10 cellular contexts compared by ENCODE assay signal in genomic region chr1:236039736-236040670, GRCh38. TPM values are rescaled to one million over a fixed set of nuclear protein-coding genes. Genes with fewer than 3 reads are reported as not detected.
A peak's percentile ranks its signal among the peaks of the same experiment; 100 is the strongest.
DNase-seq lines count a peak whose midpoint lies in the region; ATAC-seq and TF ChIP-seq lines count a peak whose summit lies in the region.
"Had no signal": no experiment of that assay in that cellular context is flagged by ENCODE, and none has a peak within 500 bp of the region (broad histone marks: within the 10 kb centered on the region; RNA-seq: fewer than 3 reads in every experiment).

No MANE protein-coding gene starts in this region.

- peaks cover 4 to 16% (median 10%) of the 10 kb centered on the region in 4 donors for H3K4me1 ChIP-seq in liver (ENCODE audit: control insufficient read depth in 4 of 4, insufficient read depth in 4 of 4, low read length in 3 of 4)
- H3K4me1 ChIP-seq in thyroid gland = no peaks in the 10 kb centered on the region
- H3K4me1 ChIP-seq: SJSA1 had no signal

- TF ChIP-seq RAD21 in liver (IDR thresholded peaks at IDR 0.05) = peak; percentile 58 to 63

- no peak for TF ChIP-seq POLR2A in thyroid gland (IDR thresholded peaks at IDR 0.05)

- DNase-seq in NCI-H1092 treated with DMSO at 0.1 percent for 48 hours (lab: John Stamatoyannopoulos, UW) (peak; percentile 33), choroid plexus epithelial cell (ENCODE audit: low read depth) (peak; percentile 99), thyroid gland (peak; percentile 36 to 43), NCI-H345 (lab: John Stamatoyannopoulos, UW) (no peak)
- no peak for DNase-seq in stimulated activated CD4-positive, alpha-beta T cell treated with anti-CD3 and anti-CD28 coated beads, Interleukin-4, amount 100 ng/mL, for 1 hour
- DNase-seq: NCI-H2171 had no signal

- WGBS in liver = 51% methylated on average over 13 of the region's 13 CpGs
- 62 to 63% methylated on average over 13 of the region's 13 CpGs for whole genome bisulfite sequencing in thyroid gland, 2 donors

- ATAC-seq in GM21423 (IDR thresholded peaks at IDR 0.05; ENCODE audit: unreplicated experiment) = no peak
- no peak for ATAC-seq in HG03025 (IDR thresholded peaks at IDR 0.05; ENCODE audit: low FRiP score, unreplicated experiment)

- H3K4me3 ChIP-seq in choroid plexus epithelial cell (ENCODE audit: low read depth, low read length) = no peak overlapping the region
- no peak overlapping the region for H3K4me3 ChIP-seq in liver (ENCODE audit: low read depth in 1 of 3, low read length in 3 of 3)
- H3K4me3 ChIP-seq in thyroid gland (replicated peaks in 1 of 3) = no peak overlapping the region
- H3K4me3 ChIP-seq: SJSA1 had no signal

- H3K36me3 ChIP-seq in liver (ENCODE audit: control insufficient read depth in 4 of 4, insufficient read depth in 3 of 4, low read depth in 1 of 4, low read length in 3 of 4) (peaks cover 12 to 57% (median 44%) of the 10 kb centered on the region in 4 donors), thyroid gland (peaks cover 0 to 7% of the 10 kb centered on the region in 2 donors)

- H3K27me3 ChIP-seq in liver (ENCODE audit: control insufficient read depth in 4 of 4, insufficient read depth in 4 of 4, low read length in 3 of 4) (no peaks in the 10 kb centered on the region), thyroid gland (no peaks in the 10 kb centered on the region)
- H3K27me3 ChIP-seq: SJSA1 had no signal

- H3K9ac ChIP-seq in liver (ENCODE audit: low read depth in 1 of 2, low read length in 2 of 2) = no peak overlapping the region

- intact Hi-C loops in thyroid gland (cut with DNase I) = no loop called here

- H3K9me3 ChIP-seq in liver (ENCODE audit: control insufficient read depth in 4 of 4, low read length in 3 of 4) (no peaks in the 10 kb centered on the region), thyroid gland (no peaks in the 10 kb centered on the region)
- H3K9me3 ChIP-seq: SJSA1 had no signal

- H3K27ac ChIP-seq in liver (ENCODE audit: low read depth in 1 of 2, low read length in 2 of 2) (peak overlapping the region; percentile 66 to 74), thyroid gland (peak overlapping the region in 1 of 3 donors; percentile 43)
- H3K27ac ChIP-seq: SJSA1 had no signal

- TF ChIP-seq CTCF in choroid plexus epithelial cell (conservative IDR thresholded peaks at IDR 0.05; ENCODE audit: low read depth, low read length) = no peak
- TF ChIP-seq CTCF in liver (IDR thresholded peaks at IDR 0.05; ENCODE audit: low read depth, low read length, missing input control) = no peak
- no peak for TF ChIP-seq CTCF in thyroid gland (IDR thresholded peaks at IDR 0.05)

TF ChIP-seq in liver, 16 proteins besides CTCF, POLR2A, EP300 and RAD21:
- TF ChIP-seq TAF1 (conservative IDR thresholded peaks at IDR 0.05) (no peak), HNF4G (IDR thresholded peaks at IDR 0.05) (no peak), GABPA (IDR thresholded peaks at IDR 0.05 in 1 of 2, conservative IDR thresholded peaks at IDR 0.05 in 1 of 2) (peak; percentile 12 to 32), HNF4A (conservative IDR thresholded peaks at IDR 0.05) (peak; percentile 86 to 89), SP1 (IDR thresholded peaks at IDR 0.05) (peak; percentile 90), RXRA (IDR thresholded peaks at IDR 0.05) (peak; percentile 97 to 99), MAX (IDR thresholded peaks at IDR 0.05) (peak; percentile 91), JUND (IDR thresholded peaks at IDR 0.05) (peak; percentile 69 to 96), YY1 (IDR thresholded peaks at IDR 0.05) (peak; percentile 73), NR2F2 (IDR thresholded peaks at IDR 0.05) (peak; percentile 90), FOXA1 (IDR thresholded peaks at IDR 0.05) (peak; percentile 92), FOXA2 (IDR thresholded peaks at IDR 0.05) (peak; percentile 96), EGR1 (IDR thresholded peaks at IDR 0.05; ENCODE audit: low read depth in 2 of 2) (peak in 1 of 2 donors; percentile 24)
- TF ChIP-seq, protein P1, sequence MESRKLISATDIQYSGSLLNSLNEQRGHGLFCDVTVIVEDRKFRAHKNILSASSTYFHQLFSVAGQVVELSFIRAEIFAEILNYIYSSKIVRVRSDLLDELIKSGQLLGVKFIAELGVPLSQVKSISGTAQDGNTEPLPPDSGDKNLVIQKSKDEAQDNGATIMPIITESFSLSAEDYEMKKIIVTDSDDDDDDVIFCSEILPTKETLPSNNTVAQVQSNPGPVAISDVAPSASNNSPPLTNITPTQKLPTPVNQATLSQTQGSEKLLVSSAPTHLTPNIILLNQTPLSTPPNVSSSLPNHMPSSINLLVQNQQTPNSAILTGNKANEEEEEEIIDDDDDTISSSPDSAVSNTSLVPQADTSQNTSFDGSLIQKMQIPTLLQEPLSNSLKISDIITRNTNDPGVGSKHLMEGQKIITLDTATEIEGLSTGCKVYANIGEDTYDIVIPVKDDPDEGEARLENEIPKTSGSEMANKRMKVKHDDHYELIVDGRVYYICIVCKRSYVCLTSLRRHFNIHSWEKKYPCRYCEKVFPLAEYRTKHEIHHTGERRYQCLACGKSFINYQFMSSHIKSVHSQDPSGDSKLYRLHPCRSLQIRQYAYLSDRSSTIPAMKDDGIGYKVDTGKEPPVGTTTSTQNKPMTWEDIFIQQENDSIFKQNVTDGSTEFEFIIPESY (IDR thresholded peaks at IDR 0.05) = peak; percentile 80
- TF ChIP-seq, protein P2, sequence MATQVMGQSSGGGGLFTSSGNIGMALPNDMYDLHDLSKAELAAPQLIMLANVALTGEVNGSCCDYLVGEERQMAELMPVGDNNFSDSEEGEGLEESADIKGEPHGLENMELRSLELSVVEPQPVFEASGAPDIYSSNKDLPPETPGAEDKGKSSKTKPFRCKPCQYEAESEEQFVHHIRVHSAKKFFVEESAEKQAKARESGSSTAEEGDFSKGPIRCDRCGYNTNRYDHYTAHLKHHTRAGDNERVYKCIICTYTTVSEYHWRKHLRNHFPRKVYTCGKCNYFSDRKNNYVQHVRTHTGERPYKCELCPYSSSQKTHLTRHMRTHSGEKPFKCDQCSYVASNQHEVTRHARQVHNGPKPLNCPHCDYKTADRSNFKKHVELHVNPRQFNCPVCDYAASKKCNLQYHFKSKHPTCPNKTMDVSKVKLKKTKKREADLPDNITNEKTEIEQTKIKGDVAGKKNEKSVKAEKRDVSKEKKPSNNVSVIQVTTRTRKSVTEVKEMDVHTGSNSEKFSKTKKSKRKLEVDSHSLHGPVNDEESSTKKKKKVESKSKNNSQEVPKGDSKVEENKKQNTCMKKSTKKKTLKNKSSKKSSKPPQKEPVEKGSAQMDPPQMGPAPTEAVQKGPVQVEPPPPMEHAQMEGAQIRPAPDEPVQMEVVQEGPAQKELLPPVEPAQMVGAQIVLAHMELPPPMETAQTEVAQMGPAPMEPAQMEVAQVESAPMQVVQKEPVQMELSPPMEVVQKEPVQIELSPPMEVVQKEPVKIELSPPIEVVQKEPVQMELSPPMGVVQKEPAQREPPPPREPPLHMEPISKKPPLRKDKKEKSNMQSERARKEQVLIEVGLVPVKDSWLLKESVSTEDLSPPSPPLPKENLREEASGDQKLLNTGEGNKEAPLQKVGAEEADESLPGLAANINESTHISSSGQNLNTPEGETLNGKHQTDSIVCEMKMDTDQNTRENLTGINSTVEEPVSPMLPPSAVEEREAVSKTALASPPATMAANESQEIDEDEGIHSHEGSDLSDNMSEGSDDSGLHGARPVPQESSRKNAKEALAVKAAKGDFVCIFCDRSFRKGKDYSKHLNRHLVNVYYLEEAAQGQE (IDR thresholded peaks at IDR 0.05) = peak; percentile 79
- TF ChIP-seq, protein P3, sequence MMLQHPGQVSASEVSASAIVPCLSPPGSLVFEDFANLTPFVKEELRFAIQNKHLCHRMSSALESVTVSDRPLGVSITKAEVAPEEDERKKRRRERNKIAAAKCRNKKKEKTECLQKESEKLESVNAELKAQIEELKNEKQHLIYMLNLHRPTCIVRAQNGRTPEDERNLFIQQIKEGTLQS (IDR thresholded peaks at IDR 0.05) = no peak

RNA-seq across cellular contexts. Expression of gene NID1, which starts 24.9 kb away (rescaled TPM):
- total RNA-seq in liver (10 to 100 TPM; 65.3 to 90.1 TPM), thyroid gland (10 to 100 TPM; 27.8 to 91.8 (median 69.4) TPM)
- polyA plus RNA-seq in liver = 10 to 100 TPM; 21.2 to 45.1 TPM

Comparison
In these comparisons a context has a peak if more than half of its experiments do, and no peak if none do; other contexts are left out.
1. DNase-seq: peak in NCI-H1092 treated with DMSO at 0.1 percent for 48 hours (single experiment), choroid plexus epithelial cell (single experiment) and thyroid gland (2 of 2); none in NCI-H345 (single experiment) and stimulated activated CD4-positive, alpha-beta T cell treated with anti-CD3 and anti-CD28 coated beads, Interleukin-4, amount 100 ng/mL, for 1 hour (single experiment).